8 cellular contexts compared by ENCODE assay signal in genomic region chr5:171957591-171958251, GRCh38. TPM values are rescaled to one million over a fixed set of nuclear protein-coding genes. Genes with fewer than 3 reads are reported as not detected.
DNase-seq lines count a peak whose midpoint lies in the region; ATAC-seq and TF ChIP-seq lines count a peak whose summit lies in the region.

No MANE protein-coding gene starts in this region.

- H3K4me3 ChIP-seq in GM06990 (replicated peaks; ENCODE audit: low read depth, low read length) (no peak overlapping the region), psoas muscle (no peak overlapping the region)

- no peaks in the 10 kb centered on the region for H3K36me3 Mint-ChIP-seq in activated naive CD4-positive, alpha-beta T cell treated with anti-CD3 and anti-CD28 coated beads for 36 hours (ENCODE audit: low read depth)

- no peaks in the 10 kb centered on the region for H3K9me3 Mint-ChIP-seq in activated naive CD4-positive, alpha-beta T cell treated with anti-CD3 and anti-CD28 coated beads for 36 hours

- peaks cover 63% of the 10 kb centered on the region for H3K4me1 ChIP-seq in psoas muscle

- no peaks in the 10 kb centered on the region for H3K27me3 Mint-ChIP-seq in activated naive CD4-positive, alpha-beta T cell treated with anti-CD3 and anti-CD28 coated beads for 36 hours (ENCODE audit: low read depth)

- peak overlapping the region; percentile 22 for H3K4me3 Mint-ChIP-seq in activated naive CD4-positive, alpha-beta T cell treated with anti-CD3 and anti-CD28 coated beads for 36 hours

- peaks cover 92% of the 10 kb centered on the region for H3K4me1 Mint-ChIP-seq in activated naive CD4-positive, alpha-beta T cell treated with anti-CD3 and anti-CD28 coated beads for 36 hours (ENCODE audit: low read depth)

- intact Hi-C loops in activated naive CD4-positive, alpha-beta T cell treated with anti-CD3 and anti-CD28 coated beads for 36 hours (cut with micrococcal nuclease), result loop anchor here (1.0 to 5.0 kb wide), 12 partner anchors 21 to 565 kb away; partner anchors contain the start of genes FBXW11, STK10 and UBTD2
- intact Hi-C loops in psoas muscle (cut with DNase I), result no loop called here

- no peak for TF ChIP-seq CTCF in GM06990 (IDR thresholded peaks at IDR 0.05; ENCODE audit: insufficient read depth, low read length, poor library complexity, severe bottlenecking)
- TF ChIP-seq CTCF in psoas muscle (IDR thresholded peaks at IDR 0.05), result no peak

- CTCF ChIA-PET in activated naive CD4-positive, alpha-beta T cell treated with anti-CD3 and anti-CD28 coated beads for 36 hours (lab: Charles Lee), result interaction anchor here (0.8 to 5.5 kb wide), 6 partner anchors 28 to 102 kb away, joined by 3 to 36 read pairs (median 4); partner anchors contain the start of gene FBXW11

- H3K27ac Mint-ChIP-seq in activated naive CD4-positive, alpha-beta T cell treated with anti-CD3 and anti-CD28 coated beads for 36 hours, result peak overlapping the region; percentile 79

- H3K27me3 ChIP-seq in GM06990 (replicated peaks; ENCODE audit: control insufficient read depth, insufficient read depth, low read length), result no peaks in the 10 kb centered on the region
- no peaks in the 10 kb centered on the region for H3K27me3 ChIP-seq in psoas muscle (ENCODE audit: insufficient read depth in 3 of 3, low read length in 2 of 3)

- DNase-seq in GM06990 (ENCODE audit: extremely low read depth, insufficient read length) (peak; percentile 25), psoas muscle (no peak), NCI-H526 treated with DMSO at 0.1 percent for 48 hours (lab: John Stamatoyannopoulos, UW) (no peak)
- DNase-seq in activated naive CD4-positive, alpha-beta T cell treated with anti-CD3 and anti-CD28 coated beads for 36 hours, result peak; percentile 89

- no peak overlapping the region for H3K27ac ChIP-seq in psoas muscle

- H3K36me3 ChIP-seq in GM06990 (ENCODE audit: control insufficient read depth, insufficient read depth, low read length), result peaks cover 2% of the 10 kb centered on the region
- H3K36me3 ChIP-seq in psoas muscle (ENCODE audit: insufficient read depth in 1 of 2, low read depth in 1 of 2), result no peaks in the 10 kb centered on the region

- H3K9me3 ChIP-seq in psoas muscle, result no peaks in the 10 kb centered on the region

- 78 to 87% (median 82%) methylated on average over 9 of the region's 9 CpGs for WGBS in psoas muscle, 3 donors

- ATAC-seq in HG03354 (IDR thresholded peaks at IDR 0.05; ENCODE audit: poor library complexity, severe bottlenecking, unreplicated experiment) (peak; percentile 42), psoas muscle (peak; percentile 52 to 76 (median 60)), GM18519 (IDR thresholded peaks at IDR 0.05; ENCODE audit: low FRiP score, unreplicated experiment) (no peak), GM21528 (IDR thresholded peaks at IDR 0.05; ENCODE audit: low FRiP score, unreplicated experiment) (no peak), HG03469 (IDR thresholded peaks at IDR 0.05; ENCODE audit: unreplicated experiment) (no peak)

RNA-seq across cellular contexts. Expression of gene FBXW11, which starts 48.7 kb away (rescaled TPM):
- 10 to 100 TPM; 32.8 to 35.5 TPM for total RNA-seq in activated naive CD4-positive, alpha-beta T cell treated with anti-CD3 and anti-CD28 coated beads for 36 hours
- total RNA-seq in psoas muscle, result 10 to 100 TPM; 42.7 to 62.8 (median 55.5) TPM
- polyA plus RNA-seq in psoas muscle, result 10 to 100 TPM; 14.7 to 50.1 (median 33.8) TPM

Comparison
In these comparisons a context has a peak if more than half of its experiments do, and no peak if none do; other contexts are left out.
1. DNase-seq: peak in GM06990 (single experiment) and activated naive CD4-positive, alpha-beta T cell treated with anti-CD3 and anti-CD28 coated beads for 36 hours (single experiment); none in psoas muscle (0 of 2) and NCI-H526 treated with DMSO at 0.1 percent for 48 hours (single experiment).
2. ATAC-seq: peak in HG03354 (single experiment) and psoas muscle (4 of 4); none in GM18519 (single experiment), GM21528 (single experiment) and HG03469 (single experiment).